ENCODE assay signal across 35 cellular contexts in the genomic region with DNA sequence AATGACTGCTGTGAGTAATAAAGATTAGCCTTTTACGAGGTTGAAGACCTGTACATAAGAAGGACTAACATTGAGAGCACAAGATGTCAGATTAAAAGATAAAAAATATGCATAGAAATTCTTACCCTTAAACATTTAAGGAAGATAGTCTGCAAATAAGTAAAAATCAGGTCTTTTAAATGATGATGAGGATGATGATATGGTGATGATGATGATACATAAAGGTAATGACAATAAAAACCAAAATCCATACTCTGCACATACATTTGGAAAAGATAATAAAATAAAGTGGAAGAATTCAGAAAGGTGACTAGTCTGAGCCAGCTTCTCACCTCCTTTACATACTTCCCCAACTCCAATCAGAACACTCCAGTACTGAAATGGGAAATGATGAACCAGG.
"Had no signal": no experiment of that assay in that cellular context is flagged by ENCODE, and none has a peak within 500 bp of the region (broad histone marks: within the 10 kb centered on the region; RNA-seq: fewer than 3 reads in every experiment).

No MANE protein-coding gene starts in this region.

- H3K36me3 ChIP-seq: MG63 had no signal

- H3K4me3 ChIP-seq: MG63 had no signal

- H3K27me3 ChIP-seq: MG63 had no signal

- H3K9me3 ChIP-seq: MG63 had no signal

- DNase-seq: MG63, MM.1S, MV-4-11, NCI-H1048, NCI-H1092, NCI-H1092 treated with DMSO at 0.1 percent for 48 hours, NCI-H1105, NCI-H1105 treated with DMSO at 0.1 percent for 48 hours, NCI-H1417, NCI-H1417 treated with DMSO at 0.1 percent for 48 hours, NCI-H1436, NCI-H1436 treated with DMSO at 0.1 percent for 48 hours, NCI-H146, NCI-H1694, NCI-H1694 treated with DMSO at 0.1 percent for 48 hours, NCI-H187, NCI-H187 treated with DMSO at 0.1 percent for 48 hours, NCI-H1930, NCI-H2029, NCI-H2029 treated with DMSO at 0.1 percent for 48 hours, NCI-H2081, NCI-H2081 treated with DMSO at 0.1 percent for 48 hours, NCI-H2107, NCI-H2171, NCI-H2171 treated with DMSO at 0.1 percent for 48 hours, NCI-H2227 treated with DMSO at 0.1 percent for 48 hours, NCI-H226, NCI-H345, NCI-H446, NCI-H446 treated with DMSO at 0.1 percent for 48 hours, NCI-H510A, NCI-H510A treated with DMSO at 0.1 percent for 48 hours, NCI-H524, NCI-H524 treated with DMSO at 0.1 percent for 48 hours, NCI-H526 had no signal
